ENCODE assay signal across 4 cellular contexts in genomic region chr17:36168836-36169235, GRCh38. TPM values are rescaled to one million over a fixed set of nuclear protein-coding genes. Genes with fewer than 3 reads are reported as not detected.
"Had no signal": no experiment of that assay in that cellular context is flagged by ENCODE, and none has a peak within 500 bp of the region (broad histone marks: within the 10 kb centered on the region; RNA-seq: fewer than 3 reads in every experiment).

No MANE protein-coding gene starts in this region.

RNA-seq across cellular contexts. Expression of gene TBC1D3B, which starts 7.6 kb away (rescaled TPM):
- total RNA-seq: M059J had no signal

RNA-seq across cellular contexts. Expression of gene CCL3L1, which starts 27.7 kb away (rescaled TPM):
- total RNA-seq: LHCN-M2, M059J, MCF 10A, NCI-H460 had no signal

RNA-seq across cellular contexts. Expression of gene CCL4L2, which starts 42.0 kb away (rescaled TPM):
- total RNA-seq: LHCN-M2, M059J, MCF 10A, NCI-H460 had no signal
